Comparison of ENCODE assay signal across 9 cellular contexts in the genomic region with DNA sequence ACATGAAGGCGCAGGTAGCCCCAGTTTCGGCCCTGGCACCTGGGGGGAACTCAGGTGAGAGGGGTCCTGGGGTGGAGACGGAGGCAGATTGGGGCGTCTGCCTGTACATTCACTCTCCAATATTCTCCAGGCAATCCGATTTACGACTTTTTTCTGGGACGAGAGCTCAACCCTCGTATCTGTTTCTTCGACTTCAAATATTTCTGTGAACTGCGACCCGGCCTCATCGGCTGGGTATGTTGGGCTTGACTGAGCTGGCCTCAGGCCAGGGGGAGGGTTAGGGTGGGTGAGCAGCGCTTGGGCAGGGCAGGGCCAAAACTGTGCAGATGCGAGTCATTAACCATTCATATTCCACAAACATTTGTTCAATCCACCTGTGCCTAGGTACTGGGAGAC. TPM values are rescaled to one million over a fixed set of nuclear protein-coding genes. Genes with fewer than 3 reads are reported as not detected.
DNase-seq lines count a peak whose midpoint lies in the region; ATAC-seq, FAIRE-seq and TF ChIP-seq lines count a peak whose summit lies in the region.
"Had no signal": no experiment of that assay in that cellular context is flagged by ENCODE, and none has a peak within 500 bp of the region (broad histone marks: within the 10 kb centered on the region; RNA-seq: fewer than 3 reads in every experiment).

No MANE protein-coding gene starts in this region.

- SMC1A ChIA-PET in GM12878 (lab: Charles Lee; ENCODE audit: uncharacterized antibody, unreplicated experiment): interaction anchor here (0.7 to 1.3 kb wide), 3 partner anchors 68 to 100 kb away, joined by 3 read pairs; a partner anchor contains a TSS

- FAIRE-seq in GM12878 (lab: Jason Lieb, UNC): no peak

- TF ChIP-seq CTCF in AG10803 (conservative IDR thresholded peaks at IDR 0.05; ENCODE audit: low read length) (no peak), HFFc6 (IDR thresholded peaks at IDR 0.05) (no peak), GM12878 (IDR thresholded peaks at IDR 0.05 in 2 of 3, conservative IDR thresholded peaks at IDR 0.05 in 1 of 3; ENCODE audit: control insufficient read depth in 2 of 3, extremely low read depth in 1 of 3, insufficient read depth in 1 of 3, low read depth in 3 of 3, low read length in 3 of 3) (no peak)

- H3K9ac ChIP-seq in GM12878 (ENCODE audit: control insufficient read depth, insufficient read depth, low read length) (peak overlapping the region; percentile 42; the same call in 1 of the 2 replicates), mucosa of rectum (ENCODE audit: low read depth in 1 of 2, low read length in 2 of 2) (peak overlapping the region; percentile 65 to 74)

- 0 out of 2 replicates have a peak overlapping the region, but pooled peaks have one; percentile 11 for H3K27ac Mint-ChIP-seq in HFFc6

- TF ChIP-seq RAD21 in GM12878 (IDR thresholded peaks at IDR 0.05; ENCODE audit: insufficient read depth, low read depth, low read length): no peak

- peak overlapping the region; percentile 81 for H3K4me3 Mint-ChIP-seq in HFFc6

- no peaks in the 10 kb centered on the region for H3K27me3 ChIP-seq in GM12878 (replicated peaks in 1 of 2; ENCODE audit: control insufficient read depth in 2 of 2, insufficient read depth in 2 of 2, low read length in 1 of 2)
- H3K27me3 ChIP-seq in mucosa of rectum (ENCODE audit: control insufficient read depth in 2 of 2, insufficient read depth in 2 of 2, low read length in 2 of 2): no peaks in the 10 kb centered on the region

- TF ChIP-seq POLR2A in GM12878 (IDR thresholded peaks at IDR 0.05; ENCODE audit: low read depth, low read length): no peak

- H3K36me3 Mint-ChIP-seq in HFFc6 (ENCODE audit: low read depth): peaks cover 7% of the 10 kb centered on the region

- H3K4me3 ChIP-seq in AG10803 (ENCODE audit: low read length) (peak overlapping the region; percentile 54), GM12878 (peak overlapping the region; percentile 85), mucosa of rectum (ENCODE audit: low read length in 2 of 2) (peak overlapping the region; percentile 66)
- H3K4me3 ChIP-seq: SJSA1 had no signal

- H2AFZ ChIP-seq in GM12878 (ENCODE audit: control insufficient read depth, low read depth, low read length): no peak overlapping the region; the same call in 1 of the 2 replicates

- in situ Hi-C loops in GM12878 (cut with MboI): no loop called here

- no peaks in the 10 kb centered on the region; the same call in 1 of the 2 replicates for H4K20me1 ChIP-seq in GM12878 (ENCODE audit: control insufficient read depth, insufficient read depth)

- CTCF ChIA-PET in GM12878 (lab: Yijun Ruan, JAX): interaction anchor here (0.7 to 6.3 kb wide), 23 partner anchors 8 to 265 kb away, joined by 3 to 93 read pairs (median 4); a partner anchor contains a TSS

- peaks cover 20% of the 10 kb centered on the region for H3K79me2 ChIP-seq in GM12878 (ENCODE audit: control insufficient read depth, insufficient read depth, low read length)

- TF ChIP-seq EP300 in GM12878 (IDR thresholded peaks at IDR 0.05; ENCODE audit: borderline replicate concordance in 1 of 2, control insufficient read depth in 1 of 2, low read depth in 2 of 2, low read length in 2 of 2): no peak

- ATAC-seq in GM12878: no peak

- intact Hi-C loops in GM12878 (cut with micrococcal nuclease; ENCODE audit: unreplicated experiment): loop anchor here (5.0 to 10.0 kb wide), 4 partner anchors 69 to 339 kb away; a partner anchor contains a TSS

- H3K4me1 ChIP-seq in GM12878 (ENCODE audit: control insufficient read depth, insufficient read depth, low read length): peaks cover 24% of the 10 kb centered on the region
- peaks cover 38 to 39% of the 10 kb centered on the region in 2 donors for H3K4me1 ChIP-seq in mucosa of rectum (ENCODE audit: control insufficient read depth in 2 of 2, insufficient read depth in 2 of 2, low read length in 2 of 2)

- no peaks in the 10 kb centered on the region for H3K9me3 Mint-ChIP-seq in HFFc6

- POLR2A ChIA-PET in GM12878 (lab: Charles Lee): interaction anchor here (1.4 to 2.4 kb wide), 4 partner anchors 8 to 88 kb away, joined by 3 to 31 read pairs (median 8); a partner anchor contains a TSS

- H3K9me3 ChIP-seq in GM12878 (replicated peaks; ENCODE audit: control insufficient read depth, insufficient read depth, low read length) (no peaks in the 10 kb centered on the region), mucosa of rectum (ENCODE audit: control insufficient read depth in 2 of 2, low read length in 2 of 2) (no peaks in the 10 kb centered on the region)
- H3K9me3 ChIP-seq: SJSA1 had no signal

- H3K4me2 ChIP-seq in GM12878 (ENCODE audit: control insufficient read depth, insufficient read depth): peak overlapping the region; percentile 95

- H3K27ac ChIP-seq in GM12878 (ENCODE audit: control insufficient read depth, insufficient read depth) (no peak overlapping the region), mucosa of rectum (ENCODE audit: low read depth in 2 of 2, low read length in 2 of 2) (no peak overlapping the region)
- H3K27ac ChIP-seq: SJSA1 had no signal

- no TSS peak for BruUV-seq in GM12878 (replicated peaks; lab: Mats Ljungman, UMichigan)

- DNase-seq in AG10803 (ENCODE audit: low read depth): no peak
- no peak for DNase-seq in HFFc6
- no peak for DNase-seq in GM12878 (ENCODE audit: low read depth, low spot score)
- no peak for DNase-seq in middle frontal gyrus (ENCODE audit: extremely low spot score, low spot score)
- DNase-seq in islet precursor cell: no peak
- DNase-seq in D341Med (ENCODE audit: low spot score): no peak
- no peak for DNase-seq in CD1c-positive myeloid dendritic cell (ENCODE audit: extremely low spot score)

- RAD21 ChIA-PET in GM12878 (lab: Charles Lee; ENCODE audit: unreplicated experiment): interaction anchor here (1.0 to 3.8 kb wide), 7 partner anchors 8 to 266 kb away, joined by 3 to 59 read pairs (median 5); a partner anchor contains a TSS

- WGBS in GM12878 (ENCODE audit: insufficient coverage, insufficient replicate concordance, low lambda C conversion rate, missing lambda C conversion rate): 7% methylated on average over 14 of the region's 14 CpGs

- H3K4me1 Mint-ChIP-seq in HFFc6 (ENCODE audit: low read depth): peaks cover 26% of the 10 kb centered on the region

- H3K36me3 ChIP-seq in GM12878 (ENCODE audit: control insufficient read depth in 2 of 2, insufficient read depth in 2 of 2, low read length in 1 of 2): peaks cover 8 to 10% of the 10 kb centered on the region in 2 experiments; a peak in 3 of 4 replicates
- H3K36me3 ChIP-seq in mucosa of rectum (ENCODE audit: control insufficient read depth in 2 of 2, insufficient read depth in 2 of 2, low read length in 2 of 2): peaks cover 16 to 21% of the 10 kb centered on the region in 2 donors

- peaks cover 2% of the 10 kb centered on the region; the same call in 1 of the 2 replicates for H3K27me3 Mint-ChIP-seq in HFFc6 (ENCODE audit: insufficient read depth)

RNA-seq across cellular contexts. Expression of a gene that starts 1.7 kb away (rescaled TPM):
- total RNA-seq in HFFc6 (2021; fragmentation: NEBNext Ultra II Directional; extraction: Animal tissue kit (Norgen Biotek cat#: 25700)): 1 to 10 TPM; 3.8 to 6.4 (median 4.9) TPM
- total RNA-seq in GM12878 (2013; cell fraction: nucleolus; rRNA removed): 19.4 and 25.9 TPM in 2 replicates
- total RNA-seq in GM12878 (2014; rRNA removed) (29.6 and 32.8 TPM in 2 replicates), GM12878 (2014; rRNA removed; fragmentation: Illumina TruSeq; extraction: Trizol) (9.2 and 9.3 TPM in 2 replicates), GM12878 (2021) (30.2 and 31.2 TPM in 2 replicates)
- 11.5 TPM for polyA plus RNA-seq in GM12878 (2011; ENCODE audit: low read depth)
- polyA plus RNA-seq in GM12878 (2011; rRNA removed) (4.8 and 11.0 TPM in 2 replicates), GM12878 (2014; fragmentation: Illumina TruSeq; extraction: Trizol) (4.3 and 11.3 TPM in 2 replicates), GM12878 (2014; fragmentation: Nextera tagmentation; extraction: Ambion mirVana) (1 to 10 TPM in 1 of 2 experiments, under 1 TPM in 1; 0.52 to 2.9 TPM), GM12878 (2014; rRNA removed) (37.9 and 38.2 TPM in 2 replicates), GM12878 (2016; fragmentation: Nextera tagmentation; extraction: Ambion mirVana) (10 to 100 TPM; 47.4 to 57.7 TPM)
- polyA plus RNA-seq in GM12878 (2011; cell fraction: cytosol; rRNA removed): 15.4 and 15.7 TPM in 2 replicates
- polyA plus RNA-seq in GM12878 (2011; cell fraction: nucleus; rRNA removed): 57.8 and 60.5 TPM in 2 replicates
- 19.4 and 19.7 TPM in 2 replicates for polyA plus RNA-seq in GM12878 (2012)
- 13.7 and 19.6 TPM in 2 replicates for polyA minus RNA-seq in GM12878 (2011; rRNA and poly(A)+ RNA removed)
- polyA minus RNA-seq in GM12878 (2011; cell fraction: cytosol; rRNA and poly(A)+ RNA removed): 4.4 and 7.5 TPM in 2 replicates
- 14.4 and 22.4 TPM in 2 replicates for polyA minus RNA-seq in GM12878 (2011; cell fraction: nucleus; rRNA and poly(A)+ RNA removed)

RNA-seq across cellular contexts. Expression of a gene that starts 4.1 kb away (rescaled TPM):
- 10 to 100 TPM in 4 of 6 experiments, 1 to 10 TPM in 2; 9.3 to 13.6 (median 11.1) TPM for total RNA-seq in HFFc6 (2021; fragmentation: NEBNext Ultra II Directional; extraction: Animal tissue kit (Norgen Biotek cat#: 25700))
- 2.4 and 4.4 TPM in 2 replicates for total RNA-seq in GM12878 (2013; cell fraction: nucleolus; rRNA removed)
- total RNA-seq in GM12878 (2014; rRNA removed): 12.9 and 20.4 TPM in 2 replicates
- total RNA-seq in GM12878 (2014; rRNA removed; fragmentation: Illumina TruSeq; extraction: Trizol): 1.3 and 2.0 TPM in 2 replicates
- total RNA-seq in GM12878 (2021): 15.5 TPM in 2 replicates
- 0.93 TPM for polyA plus RNA-seq in GM12878 (2011; ENCODE audit: low read depth)
- 0.27 and 0.88 TPM in 2 replicates for polyA plus RNA-seq in GM12878 (2011; rRNA removed)
- polyA plus RNA-seq in GM12878 (2011; cell fraction: cytosol; rRNA removed): 1.5 and 4.1 TPM in 2 replicates
- 2.9 and 4.6 TPM in 2 replicates for polyA plus RNA-seq in GM12878 (2011; cell fraction: nucleus; rRNA removed)
- polyA plus RNA-seq in GM12878 (2012): 5.8 and 6.2 TPM in 2 replicates
- 0.24 TPM in 1 of 2 replicates, not detected in the other for polyA plus RNA-seq in GM12878 (2014; fragmentation: Illumina TruSeq; extraction: Trizol)
- under 1 TPM in 1 of 2 experiments, not detected in 1; 0.40 TPM for polyA plus RNA-seq in GM12878 (2014; fragmentation: Nextera tagmentation; extraction: Ambion mirVana)
- 15.5 and 18.3 TPM in 2 replicates for polyA plus RNA-seq in GM12878 (2014; rRNA removed)
- polyA plus RNA-seq in GM12878 (2016; fragmentation: Nextera tagmentation; extraction: Ambion mirVana): 10 to 100 TPM; 17.8 to 18.7 TPM
- 1.2 and 1.5 TPM in 2 replicates for polyA minus RNA-seq in GM12878 (2011; rRNA and poly(A)+ RNA removed)
- polyA minus RNA-seq in GM12878 (2011; cell fraction: cytosol; rRNA and poly(A)+ RNA removed): 3.3 TPM in 2 replicates
- polyA minus RNA-seq in GM12878 (2011; cell fraction: nucleus; rRNA and poly(A)+ RNA removed): 5.0 and 11.1 TPM in 2 replicates

RNA-seq across cellular contexts. Expression of a gene that starts 8.6 kb away (rescaled TPM):
- total RNA-seq in HFFc6 (2021; fragmentation: NEBNext Ultra II Directional; extraction: Animal tissue kit (Norgen Biotek cat#: 25700)): 100 to 1,000 TPM; 631 to 750 (median 715) TPM
- 51.6 and 54.9 TPM in 2 replicates for total RNA-seq in GM12878 (2013; cell fraction: nucleolus; rRNA removed)
- total RNA-seq in GM12878 (2014; rRNA removed) (1,083 and 1,263 TPM in 2 replicates), GM12878 (2014; rRNA removed; fragmentation: Illumina TruSeq; extraction: Trizol) (948 and 983 TPM in 2 replicates), GM12878 (2021) (1,347 and 1,414 TPM in 2 replicates)
- 1,320 TPM for polyA plus RNA-seq in GM12878 (2011; ENCODE audit: low read depth)
- polyA plus RNA-seq in GM12878 (2011; rRNA removed) (583 and 615 TPM in 2 replicates), GM12878 (2014; fragmentation: Illumina TruSeq; extraction: Trizol) (129 and 706 TPM in 2 replicates), GM12878 (2014; fragmentation: Nextera tagmentation; extraction: Ambion mirVana) (100 to 1,000 TPM; 332 to 611 TPM), GM12878 (2014; rRNA removed) (1,208 and 1,582 TPM in 2 replicates), GM12878 (2016; fragmentation: Nextera tagmentation; extraction: Ambion mirVana) (1,000 to 10,000 TPM in 1 of 2 experiments, 100 to 1,000 TPM in 1; 997 to 1,103 TPM)
- polyA plus RNA-seq in GM12878 (2011; cell fraction: cytosol; rRNA removed): 882 and 1,174 TPM in 2 replicates
- 528 and 566 TPM in 2 replicates for polyA plus RNA-seq in GM12878 (2011; cell fraction: nucleus; rRNA removed)
- polyA plus RNA-seq in GM12878 (2012): 1,474 and 2,106 TPM in 2 replicates
- polyA minus RNA-seq in GM12878 (2011; rRNA and poly(A)+ RNA removed): 206 and 381 TPM in 2 replicates
- 199 and 204 TPM in 2 replicates for polyA minus RNA-seq in GM12878 (2011; cell fraction: cytosol; rRNA and poly(A)+ RNA removed)
- 126 and 152 TPM in 2 replicates for polyA minus RNA-seq in GM12878 (2011; cell fraction: nucleus; rRNA and poly(A)+ RNA removed)

RNA-seq across cellular contexts. Expression of a gene that starts 8.8 kb away (rescaled TPM):
- total RNA-seq in HFFc6 (2021; fragmentation: NEBNext Ultra II Directional; extraction: Animal tissue kit (Norgen Biotek cat#: 25700)): 10 to 100 TPM; 53.2 to 59.7 (median 56.9) TPM
- total RNA-seq in GM12878 (2013; cell fraction: nucleolus; rRNA removed): 17.7 and 17.8 TPM in 2 replicates
- total RNA-seq in GM12878 (2014; rRNA removed): 92.8 and 116 TPM in 2 replicates
- 50.2 and 54.6 TPM in 2 replicates for total RNA-seq in GM12878 (2014; rRNA removed; fragmentation: Illumina TruSeq; extraction: Trizol)
- 63.5 and 64.2 TPM in 2 replicates for total RNA-seq in GM12878 (2021)
- polyA plus RNA-seq in GM12878 (2011; ENCODE audit: low read depth): 20.0 TPM
- polyA plus RNA-seq in GM12878 (2011; rRNA removed): 36.4 and 63.2 TPM in 2 replicates
- polyA plus RNA-seq in GM12878 (2011; cell fraction: cytosol; rRNA removed): 78.9 and 81.4 TPM in 2 replicates
- polyA plus RNA-seq in GM12878 (2011; cell fraction: nucleus; rRNA removed): 23.2 and 25.2 TPM in 2 replicates
- 36.2 and 39.9 TPM in 2 replicates for polyA plus RNA-seq in GM12878 (2012)
- polyA plus RNA-seq in GM12878 (2014; fragmentation: Illumina TruSeq; extraction: Trizol): 62.3 and 79.9 TPM in 2 replicates
- polyA plus RNA-seq in GM12878 (2014; fragmentation: Nextera tagmentation; extraction: Ambion mirVana): 10 to 100 TPM; 42.0 to 49.8 TPM
- 82.4 and 87.9 TPM in 2 replicates for polyA plus RNA-seq in GM12878 (2014; rRNA removed)
- 100 to 1,000 TPM; 103 to 106 TPM for polyA plus RNA-seq in GM12878 (2016; fragmentation: Nextera tagmentation; extraction: Ambion mirVana)
- polyA minus RNA-seq in GM12878 (2011; rRNA and poly(A)+ RNA removed): 24.2 and 53.5 TPM in 2 replicates
- polyA minus RNA-seq in GM12878 (2011; cell fraction: cytosol; rRNA and poly(A)+ RNA removed): 11.8 and 13.7 TPM in 2 replicates
- 8.9 and 15.9 TPM in 2 replicates for polyA minus RNA-seq in GM12878 (2011; cell fraction: nucleus; rRNA and poly(A)+ RNA removed)

RNA-seq across cellular contexts. Expression of a gene that starts 17.3 kb away (rescaled TPM):
- 10 to 100 TPM; 61.2 to 90.1 (median 79.4) TPM for total RNA-seq in HFFc6 (2021; fragmentation: NEBNext Ultra II Directional; extraction: Animal tissue kit (Norgen Biotek cat#: 25700))
- 185 and 198 TPM in 2 replicates for total RNA-seq in GM12878 (2013; cell fraction: nucleolus; rRNA removed)
- 213 and 279 TPM in 2 replicates for total RNA-seq in GM12878 (2014; rRNA removed)
- 55.8 and 61.6 TPM in 2 replicates for total RNA-seq in GM12878 (2014; rRNA removed; fragmentation: Illumina TruSeq; extraction: Trizol)
- 130 and 140 TPM in 2 replicates for total RNA-seq in GM12878 (2021)
- polyA plus RNA-seq in GM12878 (2011; ENCODE audit: low read depth): 45.9 TPM
- polyA plus RNA-seq in GM12878 (2011; rRNA removed): 37.6 and 91.8 TPM in 2 replicates
- 91.7 and 147 TPM in 2 replicates for polyA plus RNA-seq in GM12878 (2011; cell fraction: cytosol; rRNA removed)
- polyA plus RNA-seq in GM12878 (2011; cell fraction: nucleus; rRNA removed): 175 and 180 TPM in 2 replicates
- 112 and 203 TPM in 2 replicates for polyA plus RNA-seq in GM12878 (2012)
- polyA plus RNA-seq in GM12878 (2014; fragmentation: Illumina TruSeq; extraction: Trizol): 8.9 and 25.1 TPM in 2 replicates
- polyA plus RNA-seq in GM12878 (2014; fragmentation: Nextera tagmentation; extraction: Ambion mirVana): 1 to 10 TPM; 1.5 to 8.6 TPM
- 123 and 185 TPM in 2 replicates for polyA plus RNA-seq in GM12878 (2014; rRNA removed)
- 10 to 100 TPM; 41.9 to 50.7 TPM for polyA plus RNA-seq in GM12878 (2016; fragmentation: Nextera tagmentation; extraction: Ambion mirVana)
- 120 and 190 TPM in 2 replicates for polyA minus RNA-seq in GM12878 (2011; rRNA and poly(A)+ RNA removed)
- polyA minus RNA-seq in GM12878 (2011; cell fraction: cytosol; rRNA and poly(A)+ RNA removed): 85.1 and 134 TPM in 2 replicates
- 44.9 and 77.3 TPM in 2 replicates for polyA minus RNA-seq in GM12878 (2011; cell fraction: nucleus; rRNA and poly(A)+ RNA removed)
